In the genomic region with DNA sequence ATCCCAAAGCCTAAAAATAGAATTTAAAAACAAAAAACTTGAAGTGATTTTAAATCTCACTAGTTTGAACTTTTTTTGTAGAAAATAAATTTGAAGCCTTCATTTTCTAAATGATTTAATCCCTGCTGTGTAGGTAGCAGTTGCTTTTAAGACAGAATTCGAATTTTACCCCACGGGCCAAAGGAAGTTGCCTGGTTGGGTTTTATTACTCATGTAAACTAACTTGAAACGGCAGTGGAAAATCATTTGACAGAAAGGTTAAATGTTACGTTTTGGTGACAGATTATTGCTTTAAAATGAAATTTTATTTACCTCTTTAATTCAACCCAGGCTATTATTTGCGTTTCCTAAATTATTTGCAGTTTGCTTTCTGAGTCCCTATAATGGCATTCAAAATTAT, we compare ENCODE assay signal across 8 cellular contexts. TPM values are rescaled to one million over a fixed set of nuclear protein-coding genes. Genes with fewer than 3 reads are reported as not detected.
DNase-seq lines count a peak whose midpoint lies in the region; ATAC-seq and TF ChIP-seq lines count a peak whose summit lies in the region.

No MANE protein-coding gene starts in this region.

- WGBS in testis, 2 donors = 45 to 64% methylated on average over 5 of the region's 5 CpGs

- no peaks in the 10 kb centered on the region for H3K9me3 ChIP-seq in iPS-18a (ENCODE audit: control insufficient read depth, low read depth, low read length)
- no peaks in the 10 kb centered on the region for H3K9me3 ChIP-seq in testis

- no peak for ATAC-seq in activated CD4-positive, alpha-beta T cell treated with anti-CD3 and anti-CD28 coated beads for 36 hours
- no peak for ATAC-seq in activated CD8-positive, alpha-beta T cell treated with anti-CD3 and anti-CD28 coated beads for 36 hours
- ATAC-seq in stimulated activated naive CD8-positive, alpha-beta T cell treated with anti-CD3 and anti-CD28 coated beads, Interleukin-15, amount 100 ng/mL, for 72 hours = no peak
- no peak for ATAC-seq in HG03460 (IDR thresholded peaks at IDR 0.05; ENCODE audit: unreplicated experiment)

- H3K36me3 ChIP-seq in iPS-18a (ENCODE audit: control insufficient read depth, low read depth, low read length) = no peaks in the 10 kb centered on the region
- no peaks in the 10 kb centered on the region for H3K36me3 ChIP-seq in testis (ENCODE audit: low read depth, missing control alignments)

- H3K27ac ChIP-seq in iPS-18a (ENCODE audit: low read length) = no peak overlapping the region
- peak overlapping the region in 1 of 2 donors; percentile 70 for H3K27ac ChIP-seq in testis

- no peak overlapping the region for H3K9ac ChIP-seq in iPS-18a (ENCODE audit: low read length)

- POLR2A ChIA-PET in activated CD4-positive, alpha-beta T cell treated with anti-CD3 and anti-CD28 coated beads for 36 hours (lab: Charles Lee) = interaction anchor here (1.0 kb wide), 1 partner anchor 14 kb away, joined by 3 read pairs; no protein-coding TSS in a partner anchor
- POLR2A ChIA-PET in activated CD8-positive, alpha-beta T cell treated with anti-CD3 and anti-CD28 coated beads for 36 hours (lab: Charles Lee) = no interaction called here

- peaks cover 8% of the 10 kb centered on the region for H3K36me3 Mint-ChIP-seq in activated CD4-positive, alpha-beta T cell treated with anti-CD3 and anti-CD28 coated beads for 36 hours (ENCODE audit: low read depth)
- peaks cover 16% of the 10 kb centered on the region for H3K36me3 Mint-ChIP-seq in activated CD8-positive, alpha-beta T cell treated with anti-CD3 and anti-CD28 coated beads for 36 hours (ENCODE audit: low read depth)

- H3K4me1 ChIP-seq in iPS-18a (ENCODE audit: control insufficient read depth, low read depth, low read length) (peaks cover 28% of the 10 kb centered on the region), testis (peaks cover 21% of the 10 kb centered on the region)

- peak overlapping the region; percentile 98 for H3K27ac Mint-ChIP-seq in activated CD4-positive, alpha-beta T cell treated with anti-CD3 and anti-CD28 coated beads for 36 hours
- peak overlapping the region; percentile 98 for H3K27ac Mint-ChIP-seq in activated CD8-positive, alpha-beta T cell treated with anti-CD3 and anti-CD28 coated beads for 36 hours
- peak overlapping the region; percentile 99 for H3K27ac Mint-ChIP-seq in stimulated activated naive CD8-positive, alpha-beta T cell treated with anti-CD3 and anti-CD28 coated beads, Interleukin-15, amount 100 ng/mL, for 72 hours

- intact Hi-C loops in activated CD4-positive, alpha-beta T cell treated with anti-CD3 and anti-CD28 coated beads for 36 hours (cut with DNase I, micrococcal nuclease) = loop anchor here (2.0 to 5.0 kb wide), 10 partner anchors 36 to 1024 kb away; partner anchors contain the start of genes RMP24 (in 1 of the 2), RPRD1A (in 1 of the 2) and ZNF397 (in 1 of the 2)
- intact Hi-C loops in activated CD8-positive, alpha-beta T cell treated with anti-CD3 and anti-CD28 coated beads for 36 hours (cut with micrococcal nuclease) = loop anchor here (5.0 to 10.0 kb wide), 3 partner anchors 66 to 302 kb away; partner anchors contain the start of gene ZNF24
- intact Hi-C loops in testis (cut with DNase I; ENCODE audit: low total_unique reads) = no loop called here

- no peaks in the 10 kb centered on the region for H3K27me3 ChIP-seq in iPS-18a (ENCODE audit: control insufficient read depth, insufficient read depth, low read length)
- no peaks in the 10 kb centered on the region for H3K27me3 ChIP-seq in testis

- TF ChIP-seq POLR2A in testis (IDR thresholded peaks at IDR 0.05) = no peak

- H3K9me3 Mint-ChIP-seq in activated CD4-positive, alpha-beta T cell treated with anti-CD3 and anti-CD28 coated beads for 36 hours (ENCODE audit: low read depth) = peaks cover 4% of the 10 kb centered on the region
- H3K9me3 Mint-ChIP-seq in activated CD8-positive, alpha-beta T cell treated with anti-CD3 and anti-CD28 coated beads for 36 hours = peaks cover 5% of the 10 kb centered on the region
- H3K9me3 Mint-ChIP-seq in stimulated activated naive CD8-positive, alpha-beta T cell treated with anti-CD3 and anti-CD28 coated beads, Interleukin-15, amount 100 ng/mL, for 72 hours = no peaks in the 10 kb centered on the region

- no peak for TF ChIP-seq CTCF in activated CD8-positive, alpha-beta T cell treated with anti-CD3 and anti-CD28 coated beads for 36 hours (IDR thresholded peaks at IDR 0.05)
- TF ChIP-seq CTCF in testis (IDR thresholded peaks at IDR 0.05) = no peak

- CTCF ChIA-PET in activated CD4-positive, alpha-beta T cell treated with anti-CD3 and anti-CD28 coated beads for 36 hours (lab: Charles Lee) = interaction anchor here (5.4 kb wide), 1 partner anchor 15 kb away, joined by 72 read pairs; no protein-coding TSS in a partner anchor
- CTCF ChIA-PET in activated CD8-positive, alpha-beta T cell treated with anti-CD3 and anti-CD28 coated beads for 36 hours (lab: Charles Lee) = interaction anchor here (1.0 to 1.2 kb wide), 3 partner anchors 54 to 343 kb away, joined by 3 read pairs; no protein-coding TSS in a partner anchor

- H3K4me1 Mint-ChIP-seq in activated CD4-positive, alpha-beta T cell treated with anti-CD3 and anti-CD28 coated beads for 36 hours = peaks cover 76% of the 10 kb centered on the region
- peaks cover 72% of the 10 kb centered on the region for H3K4me1 Mint-ChIP-seq in activated CD8-positive, alpha-beta T cell treated with anti-CD3 and anti-CD28 coated beads for 36 hours (ENCODE audit: low read depth)
- H3K4me1 Mint-ChIP-seq in stimulated activated naive CD8-positive, alpha-beta T cell treated with anti-CD3 and anti-CD28 coated beads, Interleukin-15, amount 100 ng/mL, for 72 hours = peaks cover 81% of the 10 kb centered on the region

- peak overlapping the region; percentile 95 for H3K4me3 ChIP-seq in iPS-18a (ENCODE audit: low read length)
- no peak overlapping the region for H3K4me3 ChIP-seq in testis

- H3K4me3 Mint-ChIP-seq in activated CD4-positive, alpha-beta T cell treated with anti-CD3 and anti-CD28 coated beads for 36 hours = peak overlapping the region; percentile 97
- H3K4me3 Mint-ChIP-seq in activated CD8-positive, alpha-beta T cell treated with anti-CD3 and anti-CD28 coated beads for 36 hours = peak overlapping the region; percentile 85
- H3K4me3 Mint-ChIP-seq in stimulated activated naive CD8-positive, alpha-beta T cell treated with anti-CD3 and anti-CD28 coated beads, Interleukin-15, amount 100 ng/mL, for 72 hours = peak overlapping the region; percentile 95 to 98

- no peak for DNase-seq in activated CD4-positive, alpha-beta T cell treated with anti-CD3 and anti-CD28 coated beads for 36 hours
- no peak for DNase-seq in activated CD4-positive, alpha-beta T cell treated with anti-CD3 and anti-CD28 coated beads, Interleukin-2, amount 50 U/mL, for 48 hours
- DNase-seq in activated CD8-positive, alpha-beta T cell treated with anti-CD3 and anti-CD28 coated beads for 36 hours = peak; percentile 34
- DNase-seq in stimulated activated naive CD8-positive, alpha-beta T cell treated with anti-CD3 and anti-CD28 coated beads, Interleukin-15, amount 100 ng/mL, for 72 hours = no peak
- DNase-seq in testis = no peak
- DNase-seq in NCI-H510A (lab: John Stamatoyannopoulos, UW) = no peak

- no peaks in the 10 kb centered on the region for H3K27me3 Mint-ChIP-seq in activated CD4-positive, alpha-beta T cell treated with anti-CD3 and anti-CD28 coated beads for 36 hours
- H3K27me3 Mint-ChIP-seq in activated CD8-positive, alpha-beta T cell treated with anti-CD3 and anti-CD28 coated beads for 36 hours = no peaks in the 10 kb centered on the region
- no peaks in the 10 kb centered on the region for H3K27me3 Mint-ChIP-seq in stimulated activated naive CD8-positive, alpha-beta T cell treated with anti-CD3 and anti-CD28 coated beads, Interleukin-15, amount 100 ng/mL, for 72 hours

RNA-seq across cellular contexts. Expression of gene MAPRE2, which starts 2.0 kb away (rescaled TPM):
- 10 to 100 TPM; 59.4 to 83.8 TPM for total RNA-seq in activated CD4-positive, alpha-beta T cell treated with anti-CD3 and anti-CD28 coated beads for 36 hours
- 10 to 100 TPM; 70.7 to 72.7 TPM for total RNA-seq in activated CD8-positive, alpha-beta T cell treated with anti-CD3 and anti-CD28 coated beads for 36 hours
- total RNA-seq in testis = 10 to 100 TPM; 15.2 to 17.2 TPM
- 14.8 TPM for polyA plus RNA-seq in testis (ENCODE audit: insufficient read depth, low read depth, low replicate concordance)
